8 cellular contexts compared by ENCODE assay signal in the genomic region with DNA sequence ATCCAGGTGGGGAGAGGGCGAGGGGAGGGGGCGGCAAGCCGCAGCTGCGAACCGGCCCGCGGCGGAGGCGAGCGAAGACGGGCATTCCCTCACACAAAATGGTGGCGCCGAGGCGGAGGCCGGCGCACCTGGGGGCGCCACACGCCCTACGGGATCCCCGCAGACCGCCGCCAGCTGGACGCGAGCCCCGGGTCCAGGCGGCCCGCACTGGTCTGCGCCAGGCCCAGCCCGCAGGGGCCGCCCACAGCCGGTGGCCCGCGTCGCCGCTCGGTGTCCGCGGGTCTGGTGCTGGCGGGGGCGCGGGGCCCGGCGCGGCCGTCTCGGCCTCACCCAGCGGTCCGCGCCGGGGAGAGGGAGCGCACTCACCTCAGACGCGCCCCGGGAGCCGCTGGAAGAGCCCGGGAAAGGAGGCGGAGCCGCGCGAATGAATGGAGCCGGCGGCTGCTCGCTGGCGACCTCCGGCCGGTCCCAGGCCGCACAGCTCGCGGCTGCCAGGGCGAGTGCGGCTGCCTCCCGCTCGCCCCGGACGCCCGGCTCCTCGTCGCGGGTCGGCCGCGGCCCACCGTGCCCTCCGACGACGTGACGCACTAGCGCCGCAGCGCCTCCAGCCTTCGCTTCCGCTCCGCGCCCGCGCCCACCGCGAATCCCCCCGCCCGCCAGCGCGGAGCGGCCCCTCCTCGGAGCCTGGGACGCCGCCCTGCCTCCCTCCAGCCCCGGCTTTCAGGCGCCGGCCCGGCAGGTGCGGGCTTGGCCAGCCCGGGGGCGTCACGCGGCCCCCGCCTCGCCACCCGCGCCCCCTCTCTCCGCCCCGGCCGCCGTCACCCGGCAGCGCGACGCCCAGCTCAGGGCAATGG. TPM values are rescaled to one million over a fixed set of nuclear protein-coding genes. Genes with fewer than 3 reads are reported as not detected.
DNase-seq lines count a peak whose midpoint lies in the region; ATAC-seq, FAIRE-seq and TF ChIP-seq lines count a peak whose summit lies in the region.

A gene with protein sequence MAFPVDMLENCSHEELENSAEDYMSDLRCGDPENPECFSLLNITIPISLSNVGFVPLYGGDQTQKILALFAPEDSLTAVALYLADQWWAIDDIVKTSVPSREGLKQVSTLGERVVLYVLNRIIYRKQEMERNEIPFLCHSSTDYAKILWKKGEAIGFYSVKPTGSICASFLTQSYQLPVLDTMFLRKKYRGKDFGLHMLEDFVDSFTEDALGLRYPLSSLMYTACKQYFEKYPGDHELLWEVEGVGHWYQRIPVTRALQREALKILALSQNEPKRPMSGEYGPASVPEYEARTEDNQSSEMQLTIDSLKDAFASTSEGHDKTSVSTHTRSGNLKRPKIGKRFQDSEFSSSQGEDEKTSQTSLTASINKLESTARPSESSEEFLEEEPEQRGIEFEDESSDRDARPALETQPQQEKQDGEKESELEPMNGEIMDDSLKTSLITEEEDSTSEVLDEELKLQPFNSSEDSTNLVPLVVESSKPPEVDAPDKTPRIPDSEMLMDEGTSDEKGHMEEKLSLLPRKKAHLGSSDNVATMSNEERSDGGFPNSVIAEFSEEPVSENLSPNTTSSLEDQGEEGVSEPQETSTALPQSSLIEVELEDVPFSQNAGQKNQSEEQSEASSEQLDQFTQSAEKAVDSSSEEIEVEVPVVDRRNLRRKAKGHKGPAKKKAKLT (minus strand): TSS at position 589 of the 854 bp plus-strand sequence. CDS start 24,711 bp downstream, outside the sequence.

- peak within 1 kb of the TSS; percentile 56 to 92 (median 80) for H3K4me3 ChIP-seq in dorsolateral prefrontal cortex

- peak within 1 kb of the TSS; percentile 64 for H3K27ac Mint-ChIP-seq in activated CD4-positive, alpha-beta T cell treated with anti-CD3 and anti-CD28 coated beads, Interleukin-2, amount 10 ng/mL, durations not matched to agents 24 days and 14 days

- H3K9me3 Mint-ChIP-seq in activated CD4-positive, alpha-beta T cell treated with anti-CD3 and anti-CD28 coated beads, Interleukin-2, amount 10 ng/mL, durations not matched to agents 24 days and 14 days, result no peaks in the 10 kb centered on the region

- DNase-seq in AG08396 (ENCODE audit: low spot score) (peak; percentile 75), GM19239 (ENCODE audit: insufficient read length, low spot score) (peak; percentile 22), LoVo (ENCODE audit: low spot score) (peak; percentile 71), dorsolateral prefrontal cortex (peak in 5 of 10 donors; percentile 48 to 71 (median 57)), lung microvascular endothelial cell (ENCODE audit: low read depth in 2 of 2) (peak; percentile 6 to 53)
- DNase-seq in activated CD4-positive, alpha-beta T cell treated with anti-CD3 and anti-CD28 coated beads, Interleukin-2, amount 10 ng/mL, durations not matched to agents 24 days and 14 days, result peak; percentile 81
- peak; percentile 8 for DNase-seq in stimulated activated CD8-positive, alpha-beta memory T cell treated with anti-CD3 and anti-CD28 coated beads, Interleukin-15, amount 100 ng/mL, for 24 hours (ENCODE audit: low read depth)

- no peak for ATAC-seq in GM21390 (IDR thresholded peaks at IDR 0.05; ENCODE audit: unreplicated experiment)

- intact Hi-C loops in activated CD4-positive, alpha-beta T cell treated with anti-CD3 and anti-CD28 coated beads, Interleukin-2, amount 10 ng/mL, durations not matched to agents 24 days and 14 days (cut with micrococcal nuclease), result loop anchor here (1.0 kb wide), 2 partner anchors 49 to 99 kb away; partner anchors contain the start of genes GFM2 and NSA2
- intact Hi-C loops in dorsolateral prefrontal cortex (cut with DNase I), result loop anchor here (2.0 to 10.0 kb wide), 3 partner anchors 69 to 99 kb away; partner anchors contain the start of genes GFM2 (in 1 of the 2) and NSA2 (in 1 of the 2)

- no peaks in the 10 kb centered on the region for H3K27me3 ChIP-seq in dorsolateral prefrontal cortex

- peak within 1 kb of the TSS; percentile 81 for H3K4me3 Mint-ChIP-seq in activated CD4-positive, alpha-beta T cell treated with anti-CD3 and anti-CD28 coated beads, Interleukin-2, amount 10 ng/mL, durations not matched to agents 24 days and 14 days

- H3K27ac ChIP-seq in dorsolateral prefrontal cortex, result peak within 1 kb of the TSS; percentile 43 to 96 (median 89)

- H3K4me1 Mint-ChIP-seq in activated CD4-positive, alpha-beta T cell treated with anti-CD3 and anti-CD28 coated beads, Interleukin-2, amount 10 ng/mL, durations not matched to agents 24 days and 14 days, result peaks cover 3% of the 10 kb centered on the region

- peak in 16 of 56 donors; percentile 3 to 43 (median 12) for TF ChIP-seq CTCF in dorsolateral prefrontal cortex (IDR thresholded peaks at IDR 0.05 in 54 of 56, conservative IDR thresholded peaks at IDR 0.05 in 2 of 56; ENCODE audit: low read depth in 1 of 56, partially characterized antibody in 56 of 56)

- no peaks in the 10 kb centered on the region for H3K36me3 Mint-ChIP-seq in activated CD4-positive, alpha-beta T cell treated with anti-CD3 and anti-CD28 coated beads, Interleukin-2, amount 10 ng/mL, durations not matched to agents 24 days and 14 days (ENCODE audit: low read depth)

- no peak for FAIRE-seq in GM19239 (lab: Jason Lieb, UNC)

- H3K27me3 Mint-ChIP-seq in activated CD4-positive, alpha-beta T cell treated with anti-CD3 and anti-CD28 coated beads, Interleukin-2, amount 10 ng/mL, durations not matched to agents 24 days and 14 days, result peaks cover 24% of the 10 kb centered on the region

RNA-seq across cellular contexts. Expression of the gene that starts here (rescaled TPM):
- total RNA-seq in activated CD4-positive, alpha-beta T cell treated with anti-CD3 and anti-CD28 coated beads, Interleukin-2, amount 10 ng/mL, durations not matched to agents 24 days and 14 days, result 1.8 and 2.6 TPM in 2 replicates
- total RNA-seq in dorsolateral prefrontal cortex, result 10 to 100 TPM; 46.6 to 90.8 (median 70.1) TPM
- total RNA-seq in lung microvascular endothelial cell, result 1.3 and 2.4 TPM in 2 replicates

Comparison
In these comparisons a context has a peak if more than half of its experiments do, and no peak if none do; other contexts are left out.
1. RNA of the gene that starts here (total RNA-seq): 46.6 to 90.8 TPM in dorsolateral prefrontal cortex; 1.8 to 2.6 TPM in activated CD4-positive, alpha-beta T cell treated with anti-CD3 and anti-CD28 coated beads, Interleukin-2, amount 10 ng/mL, durations not matched to agents 24 days and 14 days and 1.3 to 2.4 TPM in lung microvascular endothelial cell; every median in the first group is over 10 times any median in the second.